ENCODE assay signal across 8 cellular contexts in the genomic region with DNA sequence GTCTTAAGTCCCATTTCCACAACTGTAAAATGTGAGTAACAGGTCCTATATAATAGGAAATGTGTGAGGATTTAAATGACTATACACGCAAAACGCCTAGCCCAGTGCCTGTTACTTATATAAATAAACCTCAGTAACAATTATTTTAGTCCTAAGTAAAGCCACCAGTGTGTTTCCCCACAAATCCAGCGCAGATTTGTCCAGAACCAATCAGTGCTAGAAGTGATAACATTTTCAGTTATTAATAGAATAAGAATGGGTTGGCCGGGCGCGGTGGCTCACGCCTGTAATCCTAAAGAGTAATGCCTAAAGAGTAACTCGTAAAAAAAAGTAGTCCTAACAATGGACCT. TPM values are rescaled to one million over a fixed set of nuclear protein-coding genes. Genes with fewer than 3 reads are reported as not detected.
DNase-seq lines count a peak whose midpoint lies in the region; ATAC-seq and TF ChIP-seq lines count a peak whose summit lies in the region.

No MANE protein-coding gene starts in this region.

- no peaks in the 10 kb centered on the region for H3K9me3 ChIP-seq in SK-N-SH

- no peaks in the 10 kb centered on the region for H4K20me1 ChIP-seq in SK-N-SH (ENCODE audit: insufficient read depth)

- H3K4me3 Mint-ChIP-seq in activated naive CD8-positive, alpha-beta T cell treated with anti-CD3 and anti-CD28 coated beads for 36 hours, result peak overlapping the region; percentile 98
- peak overlapping the region; percentile 94 to 97 (median 95) for H3K4me3 Mint-ChIP-seq in immature natural killer cell

- peak overlapping the region; percentile 64 to 78 for H3K27ac ChIP-seq in SK-N-SH (ENCODE audit: low read depth in 2 of 2, low read length in 1 of 2)
- peak overlapping the region; percentile 77 for H3K27ac ChIP-seq in substantia nigra (ENCODE audit: low read depth, low read length, poor library complexity, severe bottlenecking)

- WGBS in SK-N-SH (ENCODE audit: low lambda C conversion rate), result 1% methylated on average over 8 of the region's 8 CpGs

- H3K9ac ChIP-seq in SK-N-SH, result peak overlapping the region; percentile 86

- no peaks in the 10 kb centered on the region for H3K36me3 ChIP-seq in SK-N-SH (replicated peaks in 1 of 2; ENCODE audit: control insufficient read depth in 1 of 2, insufficient read depth in 2 of 2, low read length in 1 of 2)

- H3K4me3 ChIP-seq in SK-N-SH (ENCODE audit: low read depth in 2 of 2, low read length in 1 of 2), result peak overlapping the region; percentile 75 to 76

- CTCF ChIA-PET in SK-N-SH (lab: Yijun Ruan, JAX), result interaction anchor here (0.9 to 1.7 kb wide), 3 partner anchors 13 to 15 kb away, joined by 3 to 9 read pairs (median 4); no protein-coding TSS in a partner anchor

- H3K9me2 ChIP-seq in SK-N-SH, result no peaks in the 10 kb centered on the region

- TF ChIP-seq RAD21 in SK-N-SH (IDR thresholded peaks at IDR 0.05; ENCODE audit: low read length), result no peak

- no peaks in the 10 kb centered on the region for H3K36me3 Mint-ChIP-seq in activated naive CD8-positive, alpha-beta T cell treated with anti-CD3 and anti-CD28 coated beads for 36 hours
- no peaks in the 10 kb centered on the region for H3K36me3 Mint-ChIP-seq in immature natural killer cell

- H3K27me3 ChIP-seq in SK-N-SH (ENCODE audit: insufficient read depth), result no peaks in the 10 kb centered on the region

- no peak for TF ChIP-seq CTCF in SK-N-SH (IDR thresholded peaks at IDR 0.05)

- H2AFZ ChIP-seq in SK-N-SH (ENCODE audit: low read depth), result peak overlapping the region; percentile 71

- ATAC-seq in SK-N-SH treated with all-trans-retinoic acid at 6 μM for 48 hours, result no peak
- ATAC-seq in GM18498 (IDR thresholded peaks at IDR 0.05; ENCODE audit: unreplicated experiment), result no peak
- no peak for ATAC-seq in HG02642 (IDR thresholded peaks at IDR 0.05; ENCODE audit: poor library complexity, unreplicated experiment)

- DNase-seq in SK-N-SH, result no peak
- DNase-seq in activated naive CD8-positive, alpha-beta T cell treated with anti-CD3 and anti-CD28 coated beads for 36 hours, result no peak
- DNase-seq in immature natural killer cell, result peak in 1 of 3 donors; percentile 2
- DNase-seq in substantia nigra (lab: John Stamatoyannopoulos, UW), result peak in 1 of 49 donors; percentile 21
- DNase-seq in stimulated activated CD8-positive, alpha-beta memory T cell treated with anti-CD3 and anti-CD28 coated beads, Interleukin-4, amount 100 ng/mL, for 48 hours, result no peak

- H3K4me1 Mint-ChIP-seq in activated naive CD8-positive, alpha-beta T cell treated with anti-CD3 and anti-CD28 coated beads for 36 hours, result peaks cover 20% of the 10 kb centered on the region
- H3K4me1 Mint-ChIP-seq in immature natural killer cell, result peaks cover 23 to 25% of the 10 kb centered on the region in 2 donors

- POLR2A ChIA-PET in SK-N-SH (lab: Yijun Ruan, JAX), result interaction anchor here (0.6 to 1.9 kb wide), 20 partner anchors 9 to 352 kb away, joined by 3 to 16 read pairs (median 4); a partner anchor contains a TSS

- no peaks in the 10 kb centered on the region for H3K27me3 Mint-ChIP-seq in activated naive CD8-positive, alpha-beta T cell treated with anti-CD3 and anti-CD28 coated beads for 36 hours
- H3K27me3 Mint-ChIP-seq in immature natural killer cell (ENCODE audit: low read depth in 3 of 3), result peaks cover 0 to 12% (median 10%) of the 10 kb centered on the region in 3 donors

- peak overlapping the region; percentile 88 for H3K27ac Mint-ChIP-seq in activated naive CD8-positive, alpha-beta T cell treated with anti-CD3 and anti-CD28 coated beads for 36 hours
- H3K27ac Mint-ChIP-seq in immature natural killer cell, result peak overlapping the region; percentile 87 to 93 (median 90)

- peak overlapping the region; percentile 89 for H3K4me2 ChIP-seq in SK-N-SH

- H3K79me2 ChIP-seq in SK-N-SH (ENCODE audit: insufficient read depth), result peaks cover 37% of the 10 kb centered on the region

- H3K4me1 ChIP-seq in SK-N-SH (ENCODE audit: control insufficient read depth in 1 of 2, insufficient read depth in 2 of 2, low read depth in 1 of 2, low read length in 1 of 2), result peaks cover 4 to 11% of the 10 kb centered on the region in 2 experiments; a peak in 2 of 4 replicates

- TF ChIP-seq EP300 in SK-N-SH (IDR thresholded peaks at IDR 0.05; ENCODE audit: borderline replicate concordance in 1 of 2, low read depth in 1 of 2, low read length in 1 of 2), result no peak

- H3K9me3 Mint-ChIP-seq in activated naive CD8-positive, alpha-beta T cell treated with anti-CD3 and anti-CD28 coated beads for 36 hours, result peaks cover 2% of the 10 kb centered on the region
- no peaks in the 10 kb centered on the region for H3K9me3 Mint-ChIP-seq in immature natural killer cell

- peaks cover 5% of the 10 kb centered on the region for H3F3A ChIP-seq in SK-N-SH (replicated peaks; ENCODE audit: insufficient read depth)

TF ChIP-seq in SK-N-SH, 30 proteins besides CTCF, POLR2A, EP300 and RAD21 (continues in another document):
- TF ChIP-seq, protein P1, sequence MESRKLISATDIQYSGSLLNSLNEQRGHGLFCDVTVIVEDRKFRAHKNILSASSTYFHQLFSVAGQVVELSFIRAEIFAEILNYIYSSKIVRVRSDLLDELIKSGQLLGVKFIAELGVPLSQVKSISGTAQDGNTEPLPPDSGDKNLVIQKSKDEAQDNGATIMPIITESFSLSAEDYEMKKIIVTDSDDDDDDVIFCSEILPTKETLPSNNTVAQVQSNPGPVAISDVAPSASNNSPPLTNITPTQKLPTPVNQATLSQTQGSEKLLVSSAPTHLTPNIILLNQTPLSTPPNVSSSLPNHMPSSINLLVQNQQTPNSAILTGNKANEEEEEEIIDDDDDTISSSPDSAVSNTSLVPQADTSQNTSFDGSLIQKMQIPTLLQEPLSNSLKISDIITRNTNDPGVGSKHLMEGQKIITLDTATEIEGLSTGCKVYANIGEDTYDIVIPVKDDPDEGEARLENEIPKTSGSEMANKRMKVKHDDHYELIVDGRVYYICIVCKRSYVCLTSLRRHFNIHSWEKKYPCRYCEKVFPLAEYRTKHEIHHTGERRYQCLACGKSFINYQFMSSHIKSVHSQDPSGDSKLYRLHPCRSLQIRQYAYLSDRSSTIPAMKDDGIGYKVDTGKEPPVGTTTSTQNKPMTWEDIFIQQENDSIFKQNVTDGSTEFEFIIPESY (IDR thresholded peaks at IDR 0.05; ENCODE audit: borderline replicate concordance, low read depth), result no peak
- TF ChIP-seq FOXM1 (IDR thresholded peaks at IDR 0.05; ENCODE audit: low read depth), result no peak
- TF ChIP-seq NRF1 (IDR thresholded peaks at IDR 0.05; ENCODE audit: low read depth, low read length), result no peak
- TF ChIP-seq NFIC (IDR thresholded peaks at IDR 0.05; ENCODE audit: borderline replicate concordance), result no peak

TF ChIP-seq in SK-N-SH treated with all-trans-retinoic acid at 6 μM for 48 hours, 23 proteins besides CTCF, POLR2A, EP300 and RAD21 (continues in another document):
- TF ChIP-seq SNAI2 (CRISPR knock-in tag; IDR thresholded peaks at IDR 0.05), result no peak
- no peak for TF ChIP-seq CSDC2 (CRISPR knock-in tag; IDR thresholded peaks at IDR 0.05)
- no peak for TF ChIP-seq ZC3H10 (CRISPR knock-in tag; IDR thresholded peaks at IDR 0.05)
- no peak for TF ChIP-seq TCF4 (CRISPR knock-in tag; IDR thresholded peaks at IDR 0.05; ENCODE audit: borderline replicate concordance)
- no peak for TF ChIP-seq ISL1 (CRISPR knock-in tag; IDR thresholded peaks at IDR 0.05)
- no peak for TF ChIP-seq ZFP3 (CRISPR knock-in tag; IDR thresholded peaks at IDR 0.05)
- TF ChIP-seq, protein P2, sequence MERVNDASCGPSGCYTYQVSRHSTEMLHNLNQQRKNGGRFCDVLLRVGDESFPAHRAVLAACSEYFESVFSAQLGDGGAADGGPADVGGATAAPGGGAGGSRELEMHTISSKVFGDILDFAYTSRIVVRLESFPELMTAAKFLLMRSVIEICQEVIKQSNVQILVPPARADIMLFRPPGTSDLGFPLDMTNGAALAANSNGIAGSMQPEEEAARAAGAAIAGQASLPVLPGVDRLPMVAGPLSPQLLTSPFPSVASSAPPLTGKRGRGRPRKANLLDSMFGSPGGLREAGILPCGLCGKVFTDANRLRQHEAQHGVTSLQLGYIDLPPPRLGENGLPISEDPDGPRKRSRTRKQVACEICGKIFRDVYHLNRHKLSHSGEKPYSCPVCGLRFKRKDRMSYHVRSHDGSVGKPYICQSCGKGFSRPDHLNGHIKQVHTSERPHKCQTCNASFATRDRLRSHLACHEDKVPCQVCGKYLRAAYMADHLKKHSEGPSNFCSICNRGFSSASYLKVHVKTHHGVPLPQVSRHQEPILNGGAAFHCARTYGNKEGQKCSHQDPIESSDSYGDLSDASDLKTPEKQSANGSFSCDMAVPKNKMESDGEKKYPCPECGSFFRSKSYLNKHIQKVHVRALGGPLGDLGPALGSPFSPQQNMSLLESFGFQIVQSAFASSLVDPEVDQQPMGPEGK (CRISPR knock-in tag; IDR thresholded peaks at IDR 0.05; ENCODE audit: borderline replicate concordance), result no peak
- TF ChIP-seq ZNF8 (CRISPR knock-in tag; IDR thresholded peaks at IDR 0.05), result no peak

RNA-seq across cellular contexts. Expression of a gene that starts 0.6 kb away (rescaled TPM):
- polyA plus RNA-seq in SK-N-SH (2012; rRNA removed), result 18.0 and 20.2 TPM in 2 replicates
- 8.4 and 10.4 TPM in 2 replicates for polyA plus RNA-seq in SK-N-SH (2012; cell fraction: cytosol; rRNA removed)
- 54.9 and 55.9 TPM in 2 replicates for polyA plus RNA-seq in SK-N-SH (2012; cell fraction: nucleus; rRNA removed)
- 10 to 100 TPM; 57.3 to 61.1 TPM for total RNA-seq in activated naive CD8-positive, alpha-beta T cell treated with anti-CD3 and anti-CD28 coated beads for 36 hours
- 10 to 100 TPM in 1 of 3 donors, 1 to 10 TPM in 2; 3.7 to 15.0 (median 4.9) TPM for polyA plus RNA-seq in immature natural killer cell

RNA-seq across cellular contexts. Expression of a gene that starts 15.5 kb away (rescaled TPM):
- 8.7 and 10.3 TPM in 2 replicates for polyA plus RNA-seq in SK-N-SH (2012; rRNA removed)
- 4.9 and 8.9 TPM in 2 replicates for polyA plus RNA-seq in SK-N-SH (2012; cell fraction: cytosol; rRNA removed)
- 9.2 and 10.5 TPM in 2 replicates for polyA plus RNA-seq in SK-N-SH (2012; cell fraction: nucleus; rRNA removed)
- total RNA-seq in activated naive CD8-positive, alpha-beta T cell treated with anti-CD3 and anti-CD28 coated beads for 36 hours, result 1 to 10 TPM; 1.1 to 1.3 TPM
- polyA plus RNA-seq in immature natural killer cell, result under 1 TPM in 2 of 3 donors, not detected in 1; 0.38 to 0.95 TPM

RNA-seq across cellular contexts. Expression of a gene that starts 29.9 kb away (rescaled TPM):
- polyA plus RNA-seq in SK-N-SH (2012; rRNA removed) (0.06 and 0.07 TPM in 2 replicates), immature natural killer cell (under 1 TPM in 1 of 3 donors, not detected in 2; 0.48 TPM)
- 0.01 and 0.07 TPM in 2 replicates for polyA plus RNA-seq in SK-N-SH (2012; cell fraction: cytosol; rRNA removed)
- polyA plus RNA-seq in SK-N-SH (2012; cell fraction: nucleus; rRNA removed), result 0.87 and 1.6 TPM in 2 replicates
- under 1 TPM in 1 of 2 experiments, not detected in 1; 0.16 TPM for total RNA-seq in activated naive CD8-positive, alpha-beta T cell treated with anti-CD3 and anti-CD28 coated beads for 36 hours

RNA-seq across cellular contexts. Expression of a gene that starts 49.8 kb away (rescaled TPM):
- polyA plus RNA-seq in SK-N-SH (2012; rRNA removed) (1.0 and 2.2 TPM in 2 replicates), immature natural killer cell (not detected)
- polyA plus RNA-seq in SK-N-SH (2012; cell fraction: cytosol; rRNA removed), result 0.60 and 1.1 TPM in 2 replicates
- 4.9 and 7.4 TPM in 2 replicates for polyA plus RNA-seq in SK-N-SH (2012; cell fraction: nucleus; rRNA removed)
- 1 to 10 TPM; 1.3 to 1.6 TPM for total RNA-seq in activated naive CD8-positive, alpha-beta T cell treated with anti-CD3 and anti-CD28 coated beads for 36 hours
